ENCODE assay signal across 9 cellular contexts in genomic region chr4:151322161-151322560, GRCh38. TPM values are rescaled to one million over a fixed set of nuclear protein-coding genes. Genes with fewer than 3 reads are reported as not detected.
"Had no signal": no experiment of that assay in that cellular context is flagged by ENCODE, and none has a peak within 500 bp of the region (broad histone marks: within the 10 kb centered on the region; RNA-seq: fewer than 3 reads in every experiment).

No MANE protein-coding gene starts in this region.

RNA-seq across cellular contexts. Expression of gene SH3D19, which starts 3.2 kb away (rescaled TPM):
- total RNA-seq: T-helper 17 cell had no signal

RNA-seq across cellular contexts. Expression of gene PRSS48, which starts 45.2 kb away (rescaled TPM):
- total RNA-seq: esophagus squamous epithelium; kidney; left ventricle myocardium superior; mucosa of descending colon; naive thymus-derived CD8-positive, alpha-beta T cell; SK-MEL-5; T-helper 17 cell; temporal lobe; urinary bladder had no signal
- polyA plus RNA-seq: naive thymus-derived CD8-positive, alpha-beta T cell; urinary bladder had no signal
